Comparison of ENCODE assay signal across 8 cellular contexts in genomic region chr19:49157445-49158224, GRCh38. TPM values are rescaled to one million over a fixed set of nuclear protein-coding genes. Genes with fewer than 3 reads are reported as not detected.
DNase-seq lines count a peak whose midpoint lies in the region; ATAC-seq and TF ChIP-seq lines count a peak whose summit lies in the region.

TRPM4 (plus strand) TSS chr19:49157792; CDS start chr19:49157867, 75 bp downstream.

- WGBS in HUES64 = under 1% methylated on average over 40 of the region's 41 CpGs
- 0 to 2% (median 1%) methylated on average over 11 to 41 of the region's 41 CpGs for WGBS in adrenal gland, 4 donors

- H3K4me1 ChIP-seq in HUES64 (ENCODE audit: insufficient read depth, low read length) (peaks cover 14% of the 10 kb centered on the region), Panc1 (ENCODE audit: control insufficient read depth, insufficient read depth, low read length) (peaks cover 4% of the 10 kb centered on the region; the same call in 1 of the 2 replicates), adrenal gland (replicated peaks in 1 of 2) (peaks cover 7 to 9% of the 10 kb centered on the region in 2 donors), osteoblast (ENCODE audit: insufficient read depth, low read length) (peaks cover 13% of the 10 kb centered on the region), uterus (no peaks in the 10 kb centered on the region)

- ATAC-seq in Panc1 = peak; percentile 96
- peak; percentile 81 for ATAC-seq in Right ventricle myocardium superior (ENCODE audit: poor library complexity)

- peaks cover 21% of the 10 kb centered on the region for H4K20me1 ChIP-seq in osteoblast (ENCODE audit: insufficient read depth, low read length)

- H3K27ac ChIP-seq in HUES64 (ENCODE audit: low read depth, low read length) (no peak within 1 kb of the TSS), Panc1 (ENCODE audit: low read length) (peak within 1 kb of the TSS; percentile 70), adrenal gland (peak within 1 kb of the TSS in 2 of 5 donors; percentile 47 to 72), osteoblast (ENCODE audit: low read depth, low read length) (peak within 1 kb of the TSS; percentile 78), uterus (peak within 1 kb of the TSS; percentile 52 to 74)

- H3K9me3 ChIP-seq in HUES64 (ENCODE audit: insufficient read depth, low read depth, low read length) = no peaks in the 10 kb centered on the region
- no peaks in the 10 kb centered on the region for H3K9me3 ChIP-seq in Panc1 (ENCODE audit: control insufficient read depth, insufficient read depth, low read depth, low read length)
- H3K9me3 ChIP-seq in adrenal gland (replicated peaks in 1 of 3) = no peaks in the 10 kb centered on the region
- no peaks in the 10 kb centered on the region for H3K9me3 ChIP-seq in osteoblast (ENCODE audit: low read depth, low read length)
- no peaks in the 10 kb centered on the region for H3K9me3 ChIP-seq in uterus

- H3K27me3 ChIP-seq in BJ (ENCODE audit: control insufficient read depth, insufficient read depth, low read length) (peaks cover 2% of the 10 kb centered on the region; the same call in 1 of the 2 replicates), HUES64 (ENCODE audit: insufficient read depth, low read length) (peaks cover 23% of the 10 kb centered on the region), Panc1 (ENCODE audit: control insufficient read depth, insufficient read depth, low read length) (no peaks in the 10 kb centered on the region), adrenal gland (no peaks in the 10 kb centered on the region), osteoblast (ENCODE audit: insufficient read depth, low read length) (peaks cover 3% of the 10 kb centered on the region), uterus (no peaks in the 10 kb centered on the region)

- peak within 1 kb of the TSS; percentile 85 for H2AFZ ChIP-seq in osteoblast (ENCODE audit: low read length)

- in situ Hi-C loops in Panc1 (cut with HindIII; ENCODE audit: low pct_unique_long_range_greater_than_20kb, low sequenced_read_pairs) = no loop called here

- no peaks in the 10 kb centered on the region for H3K36me3 ChIP-seq in BJ (ENCODE audit: control insufficient read depth, insufficient read depth, low read length)
- no peaks in the 10 kb centered on the region for H3K36me3 ChIP-seq in HUES64 (ENCODE audit: insufficient read depth, low read length)
- H3K36me3 ChIP-seq in Panc1 (ENCODE audit: control insufficient read depth, insufficient read depth, low read length) = no peaks in the 10 kb centered on the region
- no peaks in the 10 kb centered on the region for H3K36me3 ChIP-seq in adrenal gland (replicated peaks in 1 of 2)
- no peaks in the 10 kb centered on the region for H3K36me3 ChIP-seq in osteoblast (ENCODE audit: insufficient read depth, low read length)
- no peaks in the 10 kb centered on the region for H3K36me3 ChIP-seq in uterus

- peak within 1 kb of the TSS; percentile 99 for H3K4me3 ChIP-seq in BJ (ENCODE audit: low read depth, low read length)
- H3K4me3 ChIP-seq in HUES64 (ENCODE audit: low read length) = peak within 1 kb of the TSS; percentile 78
- H3K4me3 ChIP-seq in Panc1 (ENCODE audit: low read depth in 2 of 2, low read length in 2 of 2) = peak within 1 kb of the TSS; percentile 74
- peak within 1 kb of the TSS; percentile 57 to 83 (median 69) for H3K4me3 ChIP-seq in adrenal gland
- H3K4me3 ChIP-seq in osteoblast (ENCODE audit: insufficient read depth, low read length) = peak within 1 kb of the TSS; percentile 97
- peak within 1 kb of the TSS; percentile 50 to 86 for H3K4me3 ChIP-seq in uterus

- POLR2A ChIA-PET in BJ (lab: Charles Lee) = no interaction called here
- POLR2A ChIA-PET in Panc1 (lab: Charles Lee) = no interaction called here
- POLR2A ChIA-PET in GM10248 (lab: Yijun Ruan, JAX) = no interaction called here

- CTCF ChIA-PET in BJ (lab: Yijun Ruan, JAX) = no interaction called here
- CTCF ChIA-PET in Panc1 (lab: Charles Lee) = no interaction called here
- CTCF ChIA-PET in GM10248 (lab: Yijun Ruan, JAX) = no interaction called here

- peak within 1 kb of the TSS; percentile 72 for H3K9ac ChIP-seq in HUES64 (ENCODE audit: low read depth, low read length)

- peaks cover 23% of the 10 kb centered on the region for H3K79me2 ChIP-seq in osteoblast (ENCODE audit: insufficient read depth, low read length)

- DNase-seq in BJ (ENCODE audit: low read depth) = peak; percentile 13
- no peak for DNase-seq in Panc1 (ENCODE audit: low read depth, low spot score)
- DNase-seq in adrenal gland = peak; percentile 81 to 94 (median 88)
- peak; percentile 96 for DNase-seq in Right ventricle myocardium superior
- DNase-seq in osteoblast (ENCODE audit: insufficient read length, low spot score, missing footprints) = peak; percentile 98
- peak; percentile 80 to 81 for DNase-seq in uterus
- DNase-seq in GM10248 (ENCODE audit: extremely low spot score) = no peak

- TF ChIP-seq CTCF in BJ (IDR thresholded peaks at IDR 0.05; ENCODE audit: insufficient read depth, low read depth, low read length) (no peak), Panc1 (IDR thresholded peaks at IDR 0.05) (no peak), adrenal gland (IDR thresholded peaks at IDR 0.05) (no peak), osteoblast (IDR thresholded peaks at IDR 0.05; ENCODE audit: extremely low read depth, low read depth, low read length) (no peak), uterus (IDR thresholded peaks at IDR 0.05) (no peak), GM10248 (IDR thresholded peaks at IDR 0.05; ENCODE audit: control extremely low read depth, extremely low read depth, low read depth, missing control alignments) (no peak)

- peak within 1 kb of the TSS; percentile 99 for H3K4me2 ChIP-seq in osteoblast (ENCODE audit: insufficient read depth, low read length)

- intact Hi-C loops in Panc1 (cut with micrococcal nuclease; ENCODE audit: unreplicated experiment) = no loop called here
- intact Hi-C loops in adrenal gland (cut with DNase I) = loop anchor here in 1 of 2 donors (5.0 kb wide), 1 partner anchor 80 kb away; no protein-coding TSS in a partner anchor
- intact Hi-C loops in Right ventricle myocardium superior (cut with DNase I) = no loop called here
- intact Hi-C loops in uterus (cut with DNase I; ENCODE audit: low total_unique reads) = no loop called here

- TF ChIP-seq POLR2A in adrenal gland (IDR thresholded peaks at IDR 0.05) (peak in 1 of 2 donors; percentile 28), uterus (IDR thresholded peaks at IDR 0.05) (peak; percentile 65 to 81)

- no TSS peak for BruUV-seq in Panc1 (replicated peaks; lab: Mats Ljungman, UMichigan)

RNA-seq across cellular contexts. Expression of gene TRPM4, which starts in this region (rescaled TPM):
- polyA plus RNA-seq in BJ (2011; rRNA removed) (12.8 and 17.6 TPM in 2 replicates), adrenal gland (10 to 100 TPM in 2 of 3 donors, 1 to 10 TPM in 1; 4.2 to 56.3 (median 20.6) TPM)
- polyA minus RNA-seq in BJ (2011; rRNA and poly(A)+ RNA removed) = 10.9 and 12.7 TPM in 2 replicates
- 3.0 TPM for polyA plus RNA-seq in HUES64 (2013, experiment 1 of 2)
- 3.1 TPM for polyA plus RNA-seq in HUES64 (2013, experiment 2 of 2)
- total RNA-seq in Panc1 (2021; ENCODE audit: unreplicated experiment) (19.4 TPM), adrenal gland (10 to 100 TPM in 6 of 8 donors, 1 to 10 TPM in 2; 6.8 to 25.1 (median 15.7) TPM), Right ventricle myocardium superior (24.8 TPM), osteoblast (15.9 and 20.6 TPM in 2 replicates), uterus (10 to 100 TPM in 3 of 4 donors, 1 to 10 TPM in 1; 9.7 to 28.7 (median 15.4) TPM)
- polyA plus RNA-seq in Panc1 (2012; ENCODE audit: insufficient read length) = 20.3 TPM

Comparison
In these comparisons a context has a peak if more than half of its experiments do, and no peak if none do; other contexts are left out.
1. DNase-seq: peak in BJ (single experiment), adrenal gland (7 of 7), Right ventricle myocardium superior (single experiment), osteoblast (single experiment) and uterus (2 of 2); none in Panc1 (single experiment) and GM10248 (single experiment).
2. Peak in every context shown above with its lines, with median percentiles within 50 percentile points of each other: H3K4me3 ChIP-seq.